In genomic region chr17:48618366-48618896, GRCh38 we compare ENCODE assay signal across 1 cellular context.
TF ChIP-seq lines count a peak whose summit lies in the region.

No MANE protein-coding gene starts in this region.

TF ChIP-seq in K562, 482 proteins besides CTCF, POLR2A, EP300 and RAD21 (continues in another document):
- TF ChIP-seq USF1 (CRISPR knock-in tag; IDR thresholded peaks at IDR 0.05) (no peak), ZFX (CRISPR knock-in tag; IDR thresholded peaks at IDR 0.05) (no peak; the same call in 1 of the 2 replicates), TEAD2 (tag; IDR thresholded peaks at IDR 0.05) (no peak), TAF15 (IDR thresholded peaks at IDR 0.05; ENCODE audit: low read depth, low read length) (no peak), EP400 (IDR thresholded peaks at IDR 0.05) (peak; percentile 7; the same call in 1 of the 2 replicates), SREBF2 (CRISPR knock-in tag; IDR thresholded peaks at IDR 0.05) (no peak), MYNN (IDR thresholded peaks at IDR 0.05) (no peak), MYNN (CRISPR knock-in tag; IDR thresholded peaks at IDR 0.05) (no peak), TBP (optimal IDR thresholded peaks at IDR 0.05; ENCODE audit: low read depth, low read length) (peak; percentile 32), KLF10 (CRISPR knock-in tag; IDR thresholded peaks at IDR 0.05) (no peak), TAF9B (IDR thresholded peaks at IDR 0.05; ENCODE audit: partially characterized antibody) (no peak), RREB1 (CRISPR knock-in tag; IDR thresholded peaks at IDR 0.05) (no peak), TGIF2 (CRISPR knock-in tag; IDR thresholded peaks at IDR 0.05) (no peak), SMAD2 (IDR thresholded peaks at IDR 0.05; ENCODE audit: low read depth, low read length) (no peak), SMC3 (conservative IDR thresholded peaks at IDR 0.05; ENCODE audit: insufficient read depth, low read depth, low read length) (peak; percentile 90), SAFB (IDR thresholded peaks at IDR 0.05; ENCODE audit: borderline replicate concordance, low read depth, low read length) (no peak), GMEB1 (CRISPR knock-in tag; IDR thresholded peaks at IDR 0.05) (no peak), MXI1 (IDR thresholded peaks at IDR 0.05; ENCODE audit: low read depth, low read length) (no peak), IRF2 (CRISPR knock-in tag; IDR thresholded peaks at IDR 0.05) (no peak), ZNF324 (CRISPR knock-in tag; IDR thresholded peaks at IDR 0.05) (no peak), FUS (optimal IDR thresholded peaks at IDR 0.05; ENCODE audit: low read depth, low read length) (no peak), SETDB1 (IDR thresholded peaks at IDR 0.05; ENCODE audit: low read length) (no peak), MIER1 (IDR thresholded peaks at IDR 0.05; ENCODE audit: low read depth) (no peak), ZNF696 (CRISPR knock-in tag; conservative IDR thresholded peaks at IDR 0.05) (no peak), ARNT (IDR thresholded peaks at IDR 0.05) (no peak), NFXL1 (CRISPR knock-in tag; IDR thresholded peaks at IDR 0.05) (no peak), TRIM25 (IDR thresholded peaks at IDR 0.05; ENCODE audit: borderline replicate concordance) (no peak), ZNF263 (CRISPR knock-in tag; IDR thresholded peaks at IDR 0.05; ENCODE audit: borderline replicate concordance) (0 out of 2 replicates have a peak, but pooled peaks have one; percentile 19), ZBTB7A (IDR thresholded peaks at IDR 0.05; ENCODE audit: borderline replicate concordance, control insufficient read depth, low read depth, low read length) (0 out of 2 replicates have a peak, but pooled peaks have one; percentile 6), POLR2AphosphoS2 (IDR thresholded peaks at IDR 0.05; ENCODE audit: low read length) (peak; percentile 80; the same call in 1 of the 2 replicates), UBTF (IDR thresholded peaks at IDR 0.05; ENCODE audit: borderline replicate concordance in 1 of 2, low read depth in 2 of 2, low read length in 2 of 2) (peak; percentile 32 to 84; a peak in 1 of 4 replicates), CBFA2T3 (IDR thresholded peaks at IDR 0.05) (no peak), C11orf30 (IDR thresholded peaks at IDR 0.05; ENCODE audit: low read depth) (no peak), DLX4 (CRISPR knock-in tag; IDR thresholded peaks at IDR 0.05) (no peak), ZFP36 (IDR thresholded peaks at IDR 0.05; ENCODE audit: low read depth, low read length, partially characterized antibody) (peak; percentile 17), VEZF1 (CRISPR knock-in tag; IDR thresholded peaks at IDR 0.05) (no peak; the same call in 1 of the 2 replicates), SNIP1 (IDR thresholded peaks at IDR 0.05; ENCODE audit: low read depth) (no peak), WHSC1 (IDR thresholded peaks at IDR 0.05; ENCODE audit: low read length) (no peak), ZNF407 (IDR thresholded peaks at IDR 0.05; ENCODE audit: low read depth) (no peak)
